Comparison of ENCODE assay signal across 1 cellular context in the genomic region with DNA sequence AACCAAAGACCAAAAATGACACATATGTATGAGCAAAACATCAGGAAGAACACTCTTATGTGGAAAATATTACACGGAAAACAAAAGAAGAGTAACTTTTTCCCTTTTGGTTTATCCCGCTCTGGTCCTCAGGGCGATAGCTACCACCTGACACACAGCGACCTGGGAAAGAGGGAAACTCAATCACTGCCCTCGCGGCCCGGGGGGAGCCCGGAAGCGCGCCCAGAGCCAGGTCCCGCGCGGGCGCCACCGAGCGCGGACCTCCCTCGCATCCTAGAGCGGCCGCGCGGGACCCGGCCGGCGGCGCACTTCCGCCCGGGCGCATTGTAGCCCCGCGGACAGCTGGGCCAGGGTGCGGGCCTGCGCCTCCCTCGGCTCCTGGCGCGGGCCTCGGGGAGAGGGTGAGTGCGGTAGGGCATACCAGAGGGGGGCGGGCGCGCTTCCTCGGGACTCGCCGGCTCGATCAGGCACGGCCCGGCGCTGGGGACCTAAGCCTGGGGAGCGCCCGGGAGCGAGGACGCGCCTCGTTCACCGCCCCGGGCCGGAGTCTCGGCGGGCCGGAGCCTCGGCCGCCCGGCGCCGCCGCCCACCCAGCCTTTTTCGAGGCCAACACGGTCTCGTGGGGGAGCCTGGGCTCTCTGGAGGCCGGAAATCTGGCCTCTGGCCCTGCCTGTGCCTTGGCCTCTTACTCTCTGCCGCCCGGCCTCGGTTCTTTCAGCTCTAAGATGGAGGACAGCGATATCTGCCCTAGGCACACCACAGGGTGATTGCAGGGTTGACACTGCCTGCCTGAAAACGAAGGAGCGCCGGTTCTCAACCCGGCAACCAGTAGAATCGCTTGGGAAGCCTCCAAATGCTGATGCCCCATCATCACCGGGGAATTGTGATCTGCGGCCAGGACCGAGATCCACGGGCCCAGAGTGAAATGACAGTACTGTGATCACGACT.
TF ChIP-seq lines count a peak whose summit lies in the region.

ELAC1 (plus strand) TSS at position 327 of the 948 bp plus-strand sequence. CDS start 6,365 bp downstream, outside the sequence.

TF ChIP-seq in HepG2, 621 proteins besides CTCF, POLR2A, EP300 and RAD21 (continued from another document and continues in another):
- TF ChIP-seq FOXM1 (CRISPR knock-in tag; IDR thresholded peaks at IDR 0.05) (0 out of 2 replicates have a peak, but pooled peaks have one; percentile 58), ARHGAP35 (CRISPR knock-in tag; IDR thresholded peaks at IDR 0.05; ENCODE audit: borderline replicate concordance) (0 out of 2 replicates have a peak, but pooled peaks have one; percentile 34), ZNF274 (CRISPR knock-in tag; IDR thresholded peaks at IDR 0.05) (no peak), WIZ (CRISPR knock-in tag; IDR thresholded peaks at IDR 0.05) (no peak), TEAD2 (CRISPR knock-in tag; IDR thresholded peaks at IDR 0.05) (0 out of 2 replicates have a peak, but pooled peaks have one; percentile 48), ZNF672 (CRISPR knock-in tag; IDR thresholded peaks at IDR 0.05) (no peak), JUND (CRISPR knock-in tag; IDR thresholded peaks at IDR 0.05) (peak; percentile 51; the same call in 1 of the 2 replicates), ZNF775 (CRISPR knock-in tag; IDR thresholded peaks at IDR 0.05; ENCODE audit: borderline replicate concordance) (no peak), NAIF1 (CRISPR knock-in tag; IDR thresholded peaks at IDR 0.05; ENCODE audit: borderline replicate concordance) (no peak), RARA (CRISPR knock-in tag; IDR thresholded peaks at IDR 0.05) (no peak), ZBTB39 (CRISPR knock-in tag; IDR thresholded peaks at IDR 0.05) (no peak; the same call in 1 of the 2 replicates), ZNF598 (CRISPR knock-in tag; IDR thresholded peaks at IDR 0.05; ENCODE audit: borderline replicate concordance) (no peak), SSRP1 (CRISPR knock-in tag; IDR thresholded peaks at IDR 0.05) (no peak), MAF1 (CRISPR knock-in tag; IDR thresholded peaks at IDR 0.05; ENCODE audit: borderline replicate concordance) (no peak), ZNF205 (CRISPR knock-in tag; IDR thresholded peaks at IDR 0.05) (peak; percentile 45; the same call in 1 of the 2 replicates), ZSCAN12 (CRISPR knock-in tag; IDR thresholded peaks at IDR 0.05) (0 out of 2 replicates have a peak, but pooled peaks have one; percentile 49), ZNF747 (CRISPR knock-in tag; IDR thresholded peaks at IDR 0.05; ENCODE audit: borderline replicate concordance) (no peak; the same call in 1 of the 2 replicates), RFX3 (CRISPR knock-in tag; IDR thresholded peaks at IDR 0.05) (no peak), CBFB (CRISPR knock-in tag; IDR thresholded peaks at IDR 0.05) (peak; percentile 34; the same call in 1 of the 2 replicates), AGO1 (IDR thresholded peaks at IDR 0.05; ENCODE audit: low read depth, low read length, poor library complexity, severe bottlenecking) (no peak), ZNF281 (CRISPR knock-in tag; IDR thresholded peaks at IDR 0.05; ENCODE audit: borderline replicate concordance) (no peak), FOXK2 (IDR thresholded peaks at IDR 0.05) (no peak), HIVEP1 (CRISPR knock-in tag; IDR thresholded peaks at IDR 0.05) (no peak), MIER3 (CRISPR knock-in tag; IDR thresholded peaks at IDR 0.05; ENCODE audit: borderline replicate concordance) (no peak), ERF (CRISPR knock-in tag; IDR thresholded peaks at IDR 0.05) (no peak; the same call in 1 of the 2 replicates), ZNF709 (CRISPR knock-in tag; IDR thresholded peaks at IDR 0.05) (no peak), ZNF275 (CRISPR knock-in tag; IDR thresholded peaks at IDR 0.05; ENCODE audit: borderline replicate concordance) (peak; percentile 63; the same call in 1 of the 2 replicates), DNMT3B (CRISPR knock-in tag; conservative IDR thresholded peaks at IDR 0.05) (no peak), SP140L (CRISPR knock-in tag; IDR thresholded peaks at IDR 0.05; ENCODE audit: borderline replicate concordance) (no peak), CERS6 (CRISPR knock-in tag; IDR thresholded peaks at IDR 0.05) (no peak), HINFP (CRISPR knock-in tag; IDR thresholded peaks at IDR 0.05; ENCODE audit: low read depth) (no peak; the same call in 1 of the 2 replicates), ZNF292 (CRISPR knock-in tag; IDR thresholded peaks at IDR 0.05; ENCODE audit: borderline replicate concordance, low read depth) (no peak), SAP130 (CRISPR knock-in tag; IDR thresholded peaks at IDR 0.05; ENCODE audit: low read depth) (peak; percentile 79), ZNF230 (CRISPR knock-in tag; IDR thresholded peaks at IDR 0.05) (peak; percentile 65; the same call in 1 of the 2 replicates), EEA1 (CRISPR knock-in tag; IDR thresholded peaks at IDR 0.05; ENCODE audit: borderline replicate concordance) (0 out of 2 replicates have a peak, but pooled peaks have one; percentile 47), ZNF207 (IDR thresholded peaks at IDR 0.05; ENCODE audit: borderline replicate concordance) (no peak), CEBPZ (IDR thresholded peaks at IDR 0.05; ENCODE audit: low read length) (no peak), ETV6 (CRISPR knock-in tag; conservative IDR thresholded peaks at IDR 0.05) (no peak), MXD3 (CRISPR knock-in tag; IDR thresholded peaks at IDR 0.05) (peak; percentile 90), HOXA5 (CRISPR knock-in tag; IDR thresholded peaks at IDR 0.05) (no peak)
- TF ChIP-seq, protein P1, sequence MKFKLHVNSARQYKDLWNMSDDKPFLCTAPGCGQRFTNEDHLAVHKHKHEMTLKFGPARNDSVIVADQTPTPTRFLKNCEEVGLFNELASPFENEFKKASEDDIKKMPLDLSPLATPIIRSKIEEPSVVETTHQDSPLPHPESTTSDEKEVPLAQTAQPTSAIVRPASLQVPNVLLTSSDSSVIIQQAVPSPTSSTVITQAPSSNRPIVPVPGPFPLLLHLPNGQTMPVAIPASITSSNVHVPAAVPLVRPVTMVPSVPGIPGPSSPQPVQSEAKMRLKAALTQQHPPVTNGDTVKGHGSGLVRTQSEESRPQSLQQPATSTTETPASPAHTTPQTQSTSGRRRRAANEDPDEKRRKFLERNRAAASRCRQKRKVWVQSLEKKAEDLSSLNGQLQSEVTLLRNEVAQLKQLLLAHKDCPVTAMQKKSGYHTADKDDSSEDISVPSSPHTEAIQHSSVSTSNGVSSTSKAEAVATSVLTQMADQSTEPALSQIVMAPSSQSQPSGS (CRISPR knock-in tag; IDR thresholded peaks at IDR 0.05) = no peak
- TF ChIP-seq, protein P2, sequence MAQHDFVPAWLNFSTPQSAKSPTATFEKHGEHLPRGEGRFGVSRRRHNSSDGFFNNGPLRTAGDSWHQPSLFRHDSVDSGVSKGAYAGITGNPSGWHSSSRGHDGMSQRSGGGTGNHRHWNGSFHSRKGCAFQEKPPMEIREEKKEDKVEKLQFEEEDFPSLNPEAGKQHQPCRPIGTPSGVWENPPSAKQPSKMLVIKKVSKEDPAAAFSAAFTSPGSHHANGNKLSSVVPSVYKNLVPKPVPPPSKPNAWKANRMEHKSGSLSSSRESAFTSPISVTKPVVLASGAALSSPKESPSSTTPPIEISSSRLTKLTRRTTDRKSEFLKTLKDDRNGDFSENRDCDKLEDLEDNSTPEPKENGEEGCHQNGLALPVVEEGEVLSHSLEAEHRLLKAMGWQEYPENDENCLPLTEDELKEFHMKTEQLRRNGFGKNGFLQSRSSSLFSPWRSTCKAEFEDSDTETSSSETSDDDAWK (CRISPR knock-in tag; IDR thresholded peaks at IDR 0.05) = no peak
- TF ChIP-seq, protein P3, sequence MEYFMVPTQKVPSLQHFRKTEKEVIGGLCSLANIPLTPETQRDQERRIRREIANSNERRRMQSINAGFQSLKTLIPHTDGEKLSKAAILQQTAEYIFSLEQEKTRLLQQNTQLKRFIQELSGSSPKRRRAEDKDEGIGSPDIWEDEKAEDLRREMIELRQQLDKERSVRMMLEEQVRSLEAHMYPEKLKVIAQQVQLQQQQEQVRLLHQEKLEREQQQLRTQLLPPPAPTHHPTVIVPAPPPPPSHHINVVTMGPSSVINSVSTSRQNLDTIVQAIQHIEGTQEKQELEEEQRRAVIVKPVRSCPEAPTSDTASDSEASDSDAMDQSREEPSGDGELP (IDR thresholded peaks at IDR 0.05; ENCODE audit: borderline replicate concordance, low read depth) = peak; percentile 68; the same call in 1 of the 2 replicates
